11 cellular contexts compared by ENCODE assay signal in the genomic region with DNA sequence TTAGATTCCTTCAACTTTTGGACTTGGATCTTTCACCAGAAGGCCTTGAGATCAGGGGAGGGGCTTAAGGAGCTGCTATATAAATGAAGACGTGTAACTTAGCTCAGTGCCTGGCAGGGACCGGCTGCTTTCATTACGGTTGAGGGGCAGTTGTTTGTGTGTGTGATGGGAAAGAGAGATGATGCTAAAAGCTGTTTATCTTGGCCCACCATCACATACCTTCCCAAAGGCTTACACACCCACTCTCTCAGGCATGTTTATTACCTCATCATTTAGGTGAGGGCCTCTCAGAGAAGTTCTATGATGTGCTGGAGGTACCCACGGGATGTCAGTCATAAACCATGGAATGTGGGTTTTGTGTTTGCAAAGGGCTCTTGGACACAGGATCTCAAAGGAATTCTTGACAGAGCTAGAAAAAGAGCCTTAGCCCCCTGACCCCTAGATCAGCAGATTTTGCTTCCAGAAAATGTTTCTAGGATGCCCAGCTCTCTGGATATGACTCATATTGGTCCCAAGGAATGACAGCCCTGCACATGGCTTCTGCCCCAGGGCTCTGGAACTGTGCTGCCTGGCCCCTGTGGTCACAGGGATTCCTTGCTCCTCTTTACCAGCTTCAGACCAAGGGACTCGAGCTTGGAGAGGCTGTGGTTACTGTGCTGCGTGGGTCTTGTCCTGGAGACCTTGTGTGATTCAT. TPM values are rescaled to one million over a fixed set of nuclear protein-coding genes. Genes with fewer than 3 reads are reported as not detected.
DNase-seq lines count a peak whose midpoint lies in the region; ATAC-seq, FAIRE-seq and TF ChIP-seq lines count a peak whose summit lies in the region.
"Had no signal": no experiment of that assay in that cellular context is flagged by ENCODE, and none has a peak within 500 bp of the region (broad histone marks: within the 10 kb centered on the region; RNA-seq: fewer than 3 reads in every experiment).

No MANE protein-coding gene starts in this region.

- H3K9me3 ChIP-seq in MG63 (no peaks in the 10 kb centered on the region), endothelial cell of umbilical vein (replicated peaks; ENCODE audit: control insufficient read depth, insufficient read depth, low read length) (no peaks in the 10 kb centered on the region), neural progenitor cell (ENCODE audit: low read depth) (no peaks in the 10 kb centered on the region)

- in situ Hi-C loops in ACHN (cut with HindIII; ENCODE audit: low pct_ligation_motif_present, low pct_unique_long_range_greater_than_20kb, low sequenced_read_pairs) = no loop called here

- BruUV-seq in endothelial cell of umbilical vein (replicated peaks; lab: Mats Ljungman, UMichigan) = no TSS peak

- peak overlapping the region; percentile 46 for H3K27ac Mint-ChIP-seq in neural progenitor cell

- no peaks in the 10 kb centered on the region for H3K9me3 Mint-ChIP-seq in neural progenitor cell

- H2AFZ ChIP-seq in endothelial cell of umbilical vein (ENCODE audit: low read depth, low read length) (peak overlapping the region; percentile 48), neural progenitor cell (replicated peaks) (no peak overlapping the region)

- H3K27me3 Mint-ChIP-seq in neural progenitor cell (ENCODE audit: insufficient read depth, low read depth) = peaks cover 7% of the 10 kb centered on the region

- TF ChIP-seq CTCF in endothelial cell of umbilical vein (IDR thresholded peaks at IDR 0.05; ENCODE audit: extremely low read depth in 1 of 2, insufficient read depth in 1 of 2, low read depth in 1 of 2, low read length in 2 of 2) (no peak), neural progenitor cell (IDR thresholded peaks at IDR 0.05) (no peak)

- H3K9me1 ChIP-seq in endothelial cell of umbilical vein (replicated peaks; ENCODE audit: control insufficient read depth, extremely low read depth, insufficient read depth, low read length) = no peaks in the 10 kb centered on the region

- intact Hi-C loops in endothelial cell of umbilical vein (cut with micrococcal nuclease) = loop anchor here (2.0 kb wide), 3 partner anchors 15 to 55 kb away; partner anchors contain the start of gene SMAD3

- peaks cover 34% of the 10 kb centered on the region for H3K4me1 Mint-ChIP-seq in neural progenitor cell

- H3K36me3 Mint-ChIP-seq in neural progenitor cell = no peaks in the 10 kb centered on the region

- ATAC-seq in GM18868 (IDR thresholded peaks at IDR 0.05; ENCODE audit: unreplicated experiment) = no peak

- POLR2A ChIA-PET in endothelial cell of umbilical vein (lab: Charles Lee) = interaction anchor here (1.6 kb wide), 1 partner anchor 16 kb away, joined by 7 read pairs; the partner anchor contains the start of gene SMAD3

- H3K9ac ChIP-seq in endothelial cell of umbilical vein (replicated peaks; ENCODE audit: extremely low read depth, insufficient read depth, low read length) (peak overlapping the region; percentile 66), neural progenitor cell (no peak overlapping the region)

- H3K27ac ChIP-seq in endothelial cell of umbilical vein (ENCODE audit: insufficient read depth, low read depth, low read length) (peak overlapping the region; percentile 93), neural progenitor cell (no peak overlapping the region)

- DNase-seq in ACHN (peak; percentile 58), MG63 (peak; percentile 88), endothelial cell of umbilical vein (ENCODE audit: low read depth, low spot score) (peak; percentile 36), neural progenitor cell (ENCODE audit: low spot score) (no peak), midbrain (lab: John Stamatoyannopoulos, UW) (no peak), NCI-H1436 treated with DMSO at 0.1 percent for 48 hours (lab: John Stamatoyannopoulos, UW) (no peak), erythroblast (lab: John Stamatoyannopoulos, UW) (no peak)
- DNase-seq: activated CD4-positive, alpha-beta T cell treated with anti-CD3 and anti-CD28 coated beads for 1 hour; COR-L47; stimulated activated CD4-positive, alpha-beta T cell treated with anti-CD3 and anti-CD28 coated beads, Interleukin-12 subunit alpha, Interleukin-12 subunit beta, amount 100 ng/mL, for 4 hours had no signal

- H3K4me2 ChIP-seq in endothelial cell of umbilical vein (ENCODE audit: insufficient read depth, low read length) (peak overlapping the region; percentile 8), neural progenitor cell (no peak overlapping the region)

- CTCF ChIA-PET in endothelial cell of umbilical vein (lab: Charles Lee) = interaction anchor here (1.0 to 2.3 kb wide), 7 partner anchors 10 to 255 kb away, joined by 3 to 8 read pairs (median 5); no protein-coding TSS in a partner anchor

- H3K4me3 ChIP-seq in MG63 (no peak overlapping the region), endothelial cell of umbilical vein (replicated peaks in 1 of 3; ENCODE audit: insufficient read depth in 1 of 3, low read depth in 1 of 3, low read length in 3 of 3) (no peak overlapping the region), neural progenitor cell (no peak overlapping the region)

- H3K4me3 Mint-ChIP-seq in neural progenitor cell = no peak overlapping the region

- H4K20me1 ChIP-seq in endothelial cell of umbilical vein (replicated peaks; ENCODE audit: control insufficient read depth, extremely low read depth, insufficient read depth, low read length) = no peaks in the 10 kb centered on the region
- no peaks in the 10 kb centered on the region for H4K20me1 ChIP-seq in neural progenitor cell (ENCODE audit: low read depth)

- peak; percentile 78 for FAIRE-seq in endothelial cell of umbilical vein (lab: Jason Lieb, UNC)

- H3F3A ChIP-seq in neural progenitor cell (ENCODE audit: low read depth) = no peaks in the 10 kb centered on the region

- peaks cover 3% of the 10 kb centered on the region; the same call in 1 of the 2 replicates for H3K36me3 ChIP-seq in MG63
- no peaks in the 10 kb centered on the region for H3K36me3 ChIP-seq in endothelial cell of umbilical vein (ENCODE audit: control insufficient read depth in 2 of 2, extremely low read depth in 1 of 2, insufficient read depth in 2 of 2, low read length in 2 of 2)
- no peaks in the 10 kb centered on the region for H3K36me3 ChIP-seq in neural progenitor cell

- dilution Hi-C loops in endothelial cell of umbilical vein (cut with MboI; ENCODE audit: extremely low pct_ligation_motif_present, low sequenced_read_pairs) = no loop called here

- peaks cover 22% of the 10 kb centered on the region for H3K4me1 ChIP-seq in endothelial cell of umbilical vein (ENCODE audit: control insufficient read depth, extremely low read depth, insufficient read depth, low read length)
- H3K4me1 ChIP-seq in neural progenitor cell = peaks cover 3% of the 10 kb centered on the region

- TF ChIP-seq POLR2A in endothelial cell of umbilical vein (IDR thresholded peaks at IDR 0.05; ENCODE audit: low read depth, low read length) = no peak
- TF ChIP-seq POLR2A in erythroblast (IDR thresholded peaks at IDR 0.05; ENCODE audit: low read length) = no peak

- H3K79me2 ChIP-seq in endothelial cell of umbilical vein (ENCODE audit: control insufficient read depth, insufficient read depth, low read length) (no peaks in the 10 kb centered on the region), neural progenitor cell (ENCODE audit: low read depth) (no peaks in the 10 kb centered on the region)

- H3K27me3 ChIP-seq in MG63 (no peaks in the 10 kb centered on the region), endothelial cell of umbilical vein (ENCODE audit: control insufficient read depth in 2 of 2, insufficient read depth in 2 of 2, low read length in 2 of 2) (no peaks in the 10 kb centered on the region), neural progenitor cell (no peaks in the 10 kb centered on the region)

TF ChIP-seq in endothelial cell of umbilical vein, 7 proteins besides CTCF, POLR2A, EP300 and RAD21:
- peak; percentile 9 for TF ChIP-seq JUN (IDR thresholded peaks at IDR 0.05; ENCODE audit: borderline replicate concordance, insufficient read depth, insufficient read length, low read depth)
- peak; percentile 46 for TF ChIP-seq FOS (IDR thresholded peaks at IDR 0.05; ENCODE audit: borderline replicate concordance, insufficient read depth, low read length)
- TF ChIP-seq EZH2 (IDR thresholded peaks at IDR 0.05; ENCODE audit: borderline replicate concordance, low read depth, low read length, severe bottlenecking) = no peak

RNA-seq across cellular contexts. Expression of gene SMAD3, which starts 15.9 kb away (rescaled TPM):
- 32.9 and 38.2 TPM in 2 replicates for total RNA-seq in MG63 (2014; rRNA removed; shearing (Covaris generic); ENCODE audit: low replicate concordance)
- 71.7 and 88.2 TPM in 2 replicates for total RNA-seq in endothelial cell of umbilical vein
- 53.4 and 56.4 TPM in 2 replicates for polyA plus RNA-seq in endothelial cell of umbilical vein
- 47.7 and 47.9 TPM in 2 replicates for polyA plus RNA-seq in endothelial cell of umbilical vein (2011; cell fraction: cytosol; rRNA removed)
- 114 and 122 TPM in 2 replicates for polyA plus RNA-seq in endothelial cell of umbilical vein (2011; cell fraction: nucleus; rRNA removed)
- 87.3 and 91.3 TPM in 2 replicates for polyA plus RNA-seq in endothelial cell of umbilical vein (2012)
- polyA minus RNA-seq in endothelial cell of umbilical vein = 53.1 and 59.9 TPM in 2 replicates
- polyA minus RNA-seq in endothelial cell of umbilical vein (2011; cell fraction: cytosol; rRNA and poly(A)+ RNA removed) = 13.7 TPM
- 73.9 and 75.1 TPM in 2 replicates for polyA minus RNA-seq in endothelial cell of umbilical vein (2011; cell fraction: nucleus; rRNA and poly(A)+ RNA removed)
- total RNA-seq in neural progenitor cell (ENCODE audit: low replicate concordance) = 12.5 and 14.3 TPM in 2 replicates

Comparison
In these comparisons a context has a peak if more than half of its experiments do, and no peak if none do; other contexts are left out.
1. DNase-seq: peak in ACHN (single experiment), MG63 (single experiment) and endothelial cell of umbilical vein (single experiment); none in neural progenitor cell (single experiment), midbrain (single experiment), NCI-H1436 treated with DMSO at 0.1 percent for 48 hours (single experiment) and erythroblast (0 of 2).